8 cellular contexts compared by ENCODE assay signal in genomic region chr7:95690367-95690947, GRCh38.
DNase-seq lines count a peak whose midpoint lies in the region; ATAC-seq and TF ChIP-seq lines count a peak whose summit lies in the region.

No MANE protein-coding gene starts in this region.

- peak overlapping the region; percentile 10 for H3K27ac Mint-ChIP-seq in endothelial cell (ENCODE audit: unreplicated experiment)

- H3K9me3 ChIP-seq in PC-9 (ENCODE audit: insufficient read depth, low read depth): no peaks in the 10 kb centered on the region

- H3K4me3 Mint-ChIP-seq in endothelial cell (ENCODE audit: unreplicated experiment): no peak overlapping the region

- H3K36me3 ChIP-seq in KMS-11 (ENCODE audit: insufficient read depth) (no peaks in the 10 kb centered on the region), PC-9 (ENCODE audit: low read depth) (no peaks in the 10 kb centered on the region), mesendoderm (ENCODE audit: control insufficient read depth, insufficient read depth, low read length) (no peaks in the 10 kb centered on the region)

- H4K20me1 ChIP-seq in KMS-11 (ENCODE audit: insufficient read depth): no peaks in the 10 kb centered on the region
- no peaks in the 10 kb centered on the region for H4K20me1 ChIP-seq in PC-9 (ENCODE audit: insufficient read depth)

- H2AFZ ChIP-seq in KMS-11 (ENCODE audit: low read depth) (peak overlapping the region; percentile 65), PC-9 (peak overlapping the region; percentile 41)

- POLR2A ChIA-PET in PC-9 (lab: Charles Lee; ENCODE audit: unreplicated experiment): no interaction called here

- no peak overlapping the region for H2BK120ac ChIP-seq in mesendoderm (ENCODE audit: low read depth, low read length)

- BruUV-seq in PC-9 (replicated peaks; lab: Mats Ljungman, UMichigan): no TSS peak

- DNase-seq in GF-D8 (lab: John Stamatoyannopoulos, UW): peak; percentile 22
- peak; percentile 37 for DNase-seq in PC-9
- peak; percentile 24 for DNase-seq in endothelial cell (ENCODE audit: low spot score)
- DNase-seq in mesendoderm: peak; percentile 64
- DNase-seq in 8988T: no peak

- no peak overlapping the region for H4K5ac ChIP-seq in mesendoderm (ENCODE audit: low read length)

- H4K8ac ChIP-seq in mesendoderm (ENCODE audit: low read depth, low read length): no peak overlapping the region

- H3K18ac ChIP-seq in mesendoderm (ENCODE audit: low read length): no peak overlapping the region

- no CpG with 5 or more reads among the region's 3 CpGs for WGBS in mesendoderm (ENCODE audit: extremely low coverage, insufficient coverage, low lambda C conversion rate)

- H3K27me3 ChIP-seq in KMS-11 (ENCODE audit: insufficient read depth, low read depth) (no peaks in the 10 kb centered on the region), PC-9 (ENCODE audit: insufficient read depth, low read depth) (no peaks in the 10 kb centered on the region), mesendoderm (ENCODE audit: insufficient read depth, low read length, poor library complexity) (no peaks in the 10 kb centered on the region)

- no peaks in the 10 kb centered on the region for H3K9me2 ChIP-seq in PC-9 (ENCODE audit: insufficient read depth)

- no peaks in the 10 kb centered on the region for H3K36me3 Mint-ChIP-seq in endothelial cell (ENCODE audit: low read depth, unreplicated experiment)

- CTCF ChIA-PET in PC-9 (lab: Charles Lee): interaction anchor here (0.6 to 1.3 kb wide), 18 partner anchors 9 to 1913 kb away, joined by 3 to 19 read pairs (median 4); no protein-coding TSS in a partner anchor

- H3K79me2 ChIP-seq in KMS-11 (ENCODE audit: insufficient read depth, low read depth) (no peaks in the 10 kb centered on the region), PC-9 (ENCODE audit: low read depth) (no peaks in the 10 kb centered on the region), mesendoderm (ENCODE audit: control insufficient read depth, insufficient read depth, low read length) (no peaks in the 10 kb centered on the region)

- no peaks in the 10 kb centered on the region for H3F3A ChIP-seq in PC-9 (ENCODE audit: insufficient read depth, low read depth)

- no peaks in the 10 kb centered on the region for H3K9me3 Mint-ChIP-seq in endothelial cell (ENCODE audit: unreplicated experiment)

- ATAC-seq in GM21723 (IDR thresholded peaks at IDR 0.05; ENCODE audit: unreplicated experiment): peak; percentile 83
- ATAC-seq in GM18520 (IDR thresholded peaks at IDR 0.05; ENCODE audit: unreplicated experiment): no peak

- no peak overlapping the region for H3K4ac ChIP-seq in mesendoderm (ENCODE audit: low read depth, low read length)

- H3K4me2 ChIP-seq in KMS-11: peak overlapping the region; percentile 58
- peak overlapping the region; percentile 37 for H3K4me2 ChIP-seq in PC-9
- no peak overlapping the region for H3K4me2 ChIP-seq in mesendoderm (ENCODE audit: low read length)

- H2BK15ac ChIP-seq in mesendoderm (replicated peaks; ENCODE audit: low read depth): no peak overlapping the region

- no peak overlapping the region for H2AK5ac ChIP-seq in mesendoderm (ENCODE audit: low read length)

- TF ChIP-seq CTCF in KMS-11 (conservative IDR thresholded peaks at IDR 0.05; ENCODE audit: low read depth, low read length): peak; percentile 97
- peak; percentile 85 for TF ChIP-seq CTCF in PC-9 (conservative IDR thresholded peaks at IDR 0.05)
- TF ChIP-seq CTCF in endothelial cell (IDR thresholded peaks at IDR 0.05; ENCODE audit: unreplicated experiment): peak; percentile 83

- intact Hi-C loops in PC-9 (cut with micrococcal nuclease; ENCODE audit: unreplicated experiment): loop anchor here (1.0 to 5.0 kb wide), 3 partner anchors 293 to 1975 kb away; partner anchors contain the start of gene PON3

- no peaks in the 10 kb centered on the region for H3K27me3 Mint-ChIP-seq in endothelial cell (ENCODE audit: unreplicated experiment)

- H2BK5ac ChIP-seq in mesendoderm (ENCODE audit: low read length): no peak overlapping the region

- H3K56ac ChIP-seq in mesendoderm (ENCODE audit: low read length): no peak overlapping the region

- H3K9ac ChIP-seq in KMS-11 (no peak overlapping the region), mesendoderm (ENCODE audit: low read length) (no peak overlapping the region)

- no peak overlapping the region for H3K23ac ChIP-seq in mesendoderm (ENCODE audit: low read length)

- H3K4me3 ChIP-seq in KMS-11 (IDR thresholded peaks at IDR 0.05; ENCODE audit: insufficient read depth, low read depth, low read length) (no peak overlapping the region), PC-9 (no peak overlapping the region), mesendoderm (ENCODE audit: low read length) (no peak overlapping the region)

- H3K4me1 Mint-ChIP-seq in endothelial cell (ENCODE audit: unreplicated experiment): peaks cover 6% of the 10 kb centered on the region

- H3K27ac ChIP-seq in KMS-11: no peak overlapping the region
- no peak overlapping the region for H3K27ac ChIP-seq in PC-9
- H3K27ac ChIP-seq in mesendoderm (ENCODE audit: low read depth, low read length): no peak overlapping the region

- H3K4me1 ChIP-seq in KMS-11 (ENCODE audit: low read depth, poor library complexity, severe bottlenecking) (peaks cover 12% of the 10 kb centered on the region), PC-9 (replicated peaks; ENCODE audit: insufficient read depth) (peaks cover 15% of the 10 kb centered on the region), mesendoderm (ENCODE audit: control insufficient read depth, low read depth, low read length) (no peaks in the 10 kb centered on the region)

- H3K79me1 ChIP-seq in mesendoderm (ENCODE audit: low read length): no peaks in the 10 kb centered on the region
